3 cellular contexts compared by ENCODE assay signal in the genomic region with DNA sequence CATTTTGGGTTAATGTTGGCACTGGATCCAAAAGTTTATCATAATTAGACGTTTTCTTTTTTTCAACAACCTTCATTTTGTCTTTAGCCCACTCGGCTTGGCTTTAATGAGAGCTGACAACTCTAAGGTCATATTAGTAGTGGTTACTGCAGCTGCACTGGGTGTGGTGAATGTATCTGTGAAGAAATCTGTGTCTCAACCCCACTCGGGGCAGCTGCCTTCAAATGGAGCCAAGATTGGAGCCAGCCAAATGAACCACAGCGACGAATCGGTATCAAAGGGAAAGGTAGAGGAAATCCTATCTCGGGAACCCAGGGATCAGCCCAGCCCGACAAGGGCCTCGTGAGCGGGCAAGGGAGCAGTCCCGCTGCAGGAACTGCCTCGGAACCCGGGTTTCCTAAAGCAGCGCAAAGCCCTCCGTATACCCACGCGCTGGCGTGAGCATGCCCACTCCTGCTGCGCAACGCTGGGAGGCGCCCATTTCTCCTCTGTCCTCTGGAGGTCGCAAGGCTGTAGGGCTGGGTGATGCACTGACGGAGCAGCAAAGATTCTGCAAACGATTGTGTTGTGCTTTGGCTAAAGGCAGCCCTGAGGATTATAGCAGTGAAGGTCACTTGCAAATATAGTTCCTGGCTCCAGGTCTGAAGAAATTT.
TF ChIP-seq lines count a peak whose summit lies in the region.

No MANE protein-coding gene starts in this region.

TF ChIP-seq in SK-N-SH, 30 proteins besides CTCF, POLR2A, EP300 and RAD21:
- TF ChIP-seq SIN3A (IDR thresholded peaks at IDR 0.05; ENCODE audit: borderline replicate concordance, low read depth, low read length), result no peak
- TF ChIP-seq GATA2 (CRISPR knock-in tag; IDR thresholded peaks at IDR 0.05), result no peak
- no peak for TF ChIP-seq RXRA (IDR thresholded peaks at IDR 0.05; ENCODE audit: borderline replicate concordance, low read depth)
- TF ChIP-seq, protein P1, sequence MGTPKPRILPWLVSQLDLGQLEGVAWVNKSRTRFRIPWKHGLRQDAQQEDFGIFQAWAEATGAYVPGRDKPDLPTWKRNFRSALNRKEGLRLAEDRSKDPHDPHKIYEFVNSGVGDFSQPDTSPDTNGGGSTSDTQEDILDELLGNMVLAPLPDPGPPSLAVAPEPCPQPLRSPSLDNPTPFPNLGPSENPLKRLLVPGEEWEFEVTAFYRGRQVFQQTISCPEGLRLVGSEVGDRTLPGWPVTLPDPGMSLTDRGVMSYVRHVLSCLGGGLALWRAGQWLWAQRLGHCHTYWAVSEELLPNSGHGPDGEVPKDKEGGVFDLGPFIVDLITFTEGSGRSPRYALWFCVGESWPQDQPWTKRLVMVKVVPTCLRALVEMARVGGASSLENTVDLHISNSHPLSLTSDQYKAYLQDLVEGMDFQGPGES (IDR thresholded peaks at IDR 0.05; ENCODE audit: low read depth, low read length), result no peak
- TF ChIP-seq, protein P2, sequence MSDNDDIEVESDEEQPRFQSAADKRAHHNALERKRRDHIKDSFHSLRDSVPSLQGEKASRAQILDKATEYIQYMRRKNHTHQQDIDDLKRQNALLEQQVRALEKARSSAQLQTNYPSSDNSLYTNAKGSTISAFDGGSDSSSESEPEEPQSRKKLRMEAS (IDR thresholded peaks at IDR 0.05; ENCODE audit: low read depth), result no peak
- no peak for TF ChIP-seq SMC3 (IDR thresholded peaks at IDR 0.05; ENCODE audit: low read depth, low read length)
- TF ChIP-seq, protein P3, sequence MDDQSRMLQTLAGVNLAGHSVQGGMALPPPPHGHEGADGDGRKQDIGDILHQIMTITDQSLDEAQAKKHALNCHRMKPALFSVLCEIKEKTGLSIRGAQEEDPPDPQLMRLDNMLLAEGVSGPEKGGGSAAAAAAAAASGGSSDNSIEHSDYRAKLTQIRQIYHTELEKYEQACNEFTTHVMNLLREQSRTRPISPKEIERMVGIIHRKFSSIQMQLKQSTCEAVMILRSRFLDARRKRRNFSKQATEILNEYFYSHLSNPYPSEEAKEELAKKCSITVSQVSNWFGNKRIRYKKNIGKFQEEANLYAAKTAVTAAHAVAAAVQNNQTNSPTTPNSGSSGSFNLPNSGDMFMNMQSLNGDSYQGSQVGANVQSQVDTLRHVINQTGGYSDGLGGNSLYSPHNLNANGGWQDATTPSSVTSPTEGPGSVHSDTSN (IDR thresholded peaks at IDR 0.05), result no peak
- TF ChIP-seq TCF12 (IDR thresholded peaks at IDR 0.05), result no peak
- no peak for TF ChIP-seq NRF1 (IDR thresholded peaks at IDR 0.05; ENCODE audit: low read depth, low read length)
- TF ChIP-seq MEF2A (IDR thresholded peaks at IDR 0.05; ENCODE audit: borderline replicate concordance, low read depth), result no peak
- no peak for TF ChIP-seq TAF1 (IDR thresholded peaks at IDR 0.05; ENCODE audit: borderline replicate concordance, low read depth, low read length)
- TF ChIP-seq ELF1 (IDR thresholded peaks at IDR 0.05), result no peak
- no peak for TF ChIP-seq TEAD4 (IDR thresholded peaks at IDR 0.05; ENCODE audit: borderline replicate concordance, insufficient read depth)
- no peak for TF ChIP-seq YY1 (IDR thresholded peaks at IDR 0.05; ENCODE audit: low read depth)
- no peak for TF ChIP-seq FOSL2 (IDR thresholded peaks at IDR 0.05; ENCODE audit: borderline replicate concordance, low read depth)
- TF ChIP-seq GABPA (IDR thresholded peaks at IDR 0.05; ENCODE audit: low read depth), result no peak
- TF ChIP-seq CHD2 (IDR thresholded peaks at IDR 0.05; ENCODE audit: low read length, partially characterized antibody), result no peak

TF ChIP-seq in SK-N-SH treated with all-trans-retinoic acid at 6 μM for 48 hours, 23 proteins besides CTCF, POLR2A, EP300 and RAD21 (continued from another document):
- no peak for TF ChIP-seq GLIS3 (CRISPR knock-in tag; IDR thresholded peaks at IDR 0.05)
- no peak for TF ChIP-seq TCF4 (CRISPR knock-in tag; IDR thresholded peaks at IDR 0.05; ENCODE audit: borderline replicate concordance)
- TF ChIP-seq, protein P4, sequence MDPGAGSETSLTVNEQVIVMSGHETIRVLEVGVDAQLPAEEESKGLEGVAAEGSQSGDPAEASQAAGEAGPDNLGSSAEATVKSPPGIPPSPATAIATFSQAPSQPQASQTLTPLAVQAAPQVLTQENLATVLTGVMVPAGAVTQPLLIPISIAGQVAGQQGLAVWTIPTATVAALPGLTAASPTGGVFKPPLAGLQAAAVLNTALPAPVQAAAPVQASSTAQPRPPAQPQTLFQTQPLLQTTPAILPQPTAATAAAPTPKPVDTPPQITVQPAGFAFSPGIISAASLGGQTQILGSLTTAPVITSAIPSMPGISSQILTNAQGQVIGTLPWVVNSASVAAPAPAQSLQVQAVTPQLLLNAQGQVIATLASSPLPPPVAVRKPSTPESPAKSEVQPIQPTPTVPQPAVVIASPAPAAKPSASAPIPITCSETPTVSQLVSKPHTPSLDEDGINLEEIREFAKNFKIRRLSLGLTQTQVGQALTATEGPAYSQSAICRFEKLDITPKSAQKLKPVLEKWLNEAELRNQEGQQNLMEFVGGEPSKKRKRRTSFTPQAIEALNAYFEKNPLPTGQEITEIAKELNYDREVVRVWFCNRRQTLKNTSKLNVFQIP (CRISPR knock-in tag; IDR thresholded peaks at IDR 0.05; ENCODE audit: borderline replicate concordance, low read depth), result no peak
- TF ChIP-seq ZNF70 (CRISPR knock-in tag; IDR thresholded peaks at IDR 0.05), result no peak
- no peak for TF ChIP-seq ZFP30 (CRISPR knock-in tag; IDR thresholded peaks at IDR 0.05)
- TF ChIP-seq, protein P5, sequence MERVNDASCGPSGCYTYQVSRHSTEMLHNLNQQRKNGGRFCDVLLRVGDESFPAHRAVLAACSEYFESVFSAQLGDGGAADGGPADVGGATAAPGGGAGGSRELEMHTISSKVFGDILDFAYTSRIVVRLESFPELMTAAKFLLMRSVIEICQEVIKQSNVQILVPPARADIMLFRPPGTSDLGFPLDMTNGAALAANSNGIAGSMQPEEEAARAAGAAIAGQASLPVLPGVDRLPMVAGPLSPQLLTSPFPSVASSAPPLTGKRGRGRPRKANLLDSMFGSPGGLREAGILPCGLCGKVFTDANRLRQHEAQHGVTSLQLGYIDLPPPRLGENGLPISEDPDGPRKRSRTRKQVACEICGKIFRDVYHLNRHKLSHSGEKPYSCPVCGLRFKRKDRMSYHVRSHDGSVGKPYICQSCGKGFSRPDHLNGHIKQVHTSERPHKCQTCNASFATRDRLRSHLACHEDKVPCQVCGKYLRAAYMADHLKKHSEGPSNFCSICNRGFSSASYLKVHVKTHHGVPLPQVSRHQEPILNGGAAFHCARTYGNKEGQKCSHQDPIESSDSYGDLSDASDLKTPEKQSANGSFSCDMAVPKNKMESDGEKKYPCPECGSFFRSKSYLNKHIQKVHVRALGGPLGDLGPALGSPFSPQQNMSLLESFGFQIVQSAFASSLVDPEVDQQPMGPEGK (CRISPR knock-in tag; IDR thresholded peaks at IDR 0.05; ENCODE audit: borderline replicate concordance), result no peak
- TF ChIP-seq ZC3H10 (CRISPR knock-in tag; IDR thresholded peaks at IDR 0.05), result no peak

TF ChIP-seq in WTC11, 78 proteins besides CTCF, POLR2A, EP300 and RAD21:
- TF ChIP-seq, protein P6, sequence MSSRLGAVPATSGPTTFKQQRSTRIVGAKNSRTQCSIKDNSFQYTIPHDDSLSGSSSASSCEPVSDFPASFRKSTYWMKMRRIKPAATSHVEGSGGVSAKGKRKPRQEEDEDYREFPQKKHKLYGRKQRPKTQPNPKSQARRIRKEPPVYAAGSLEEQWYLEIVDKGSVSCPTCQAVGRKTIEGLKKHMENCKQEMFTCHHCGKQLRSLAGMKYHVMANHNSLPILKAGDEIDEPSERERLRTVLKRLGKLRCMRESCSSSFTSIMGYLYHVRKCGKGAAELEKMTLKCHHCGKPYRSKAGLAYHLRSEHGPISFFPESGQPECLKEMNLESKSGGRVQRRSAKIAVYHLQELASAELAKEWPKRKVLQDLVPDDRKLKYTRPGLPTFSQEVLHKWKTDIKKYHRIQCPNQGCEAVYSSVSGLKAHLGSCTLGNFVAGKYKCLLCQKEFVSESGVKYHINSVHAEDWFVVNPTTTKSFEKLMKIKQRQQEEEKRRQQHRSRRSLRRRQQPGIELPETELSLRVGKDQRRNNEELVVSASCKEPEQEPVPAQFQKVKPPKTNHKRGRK (CRISPR knock-in tag; IDR thresholded peaks at IDR 0.05; ENCODE audit: borderline replicate concordance), result no peak
- TF ChIP-seq GABPB1 (CRISPR knock-in tag; IDR thresholded peaks at IDR 0.05), result no peak
- no peak for TF ChIP-seq RORB (CRISPR knock-in tag; IDR thresholded peaks at IDR 0.05)
- TF ChIP-seq ETV6 (CRISPR knock-in tag; IDR thresholded peaks at IDR 0.05), result no peak
- no peak for TF ChIP-seq HMGA2 (CRISPR knock-in tag; IDR thresholded peaks at IDR 0.05)
- TF ChIP-seq KAT7 (CRISPR knock-in tag; IDR thresholded peaks at IDR 0.05; ENCODE audit: borderline replicate concordance), result no peak
- TF ChIP-seq, protein P7, sequence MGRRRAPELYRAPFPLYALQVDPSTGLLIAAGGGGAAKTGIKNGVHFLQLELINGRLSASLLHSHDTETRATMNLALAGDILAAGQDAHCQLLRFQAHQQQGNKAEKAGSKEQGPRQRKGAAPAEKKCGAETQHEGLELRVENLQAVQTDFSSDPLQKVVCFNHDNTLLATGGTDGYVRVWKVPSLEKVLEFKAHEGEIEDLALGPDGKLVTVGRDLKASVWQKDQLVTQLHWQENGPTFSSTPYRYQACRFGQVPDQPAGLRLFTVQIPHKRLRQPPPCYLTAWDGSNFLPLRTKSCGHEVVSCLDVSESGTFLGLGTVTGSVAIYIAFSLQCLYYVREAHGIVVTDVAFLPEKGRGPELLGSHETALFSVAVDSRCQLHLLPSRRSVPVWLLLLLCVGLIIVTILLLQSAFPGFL (CRISPR knock-in tag; IDR thresholded peaks at IDR 0.05; ENCODE audit: borderline replicate concordance), result no peak
- TF ChIP-seq, protein P8, sequence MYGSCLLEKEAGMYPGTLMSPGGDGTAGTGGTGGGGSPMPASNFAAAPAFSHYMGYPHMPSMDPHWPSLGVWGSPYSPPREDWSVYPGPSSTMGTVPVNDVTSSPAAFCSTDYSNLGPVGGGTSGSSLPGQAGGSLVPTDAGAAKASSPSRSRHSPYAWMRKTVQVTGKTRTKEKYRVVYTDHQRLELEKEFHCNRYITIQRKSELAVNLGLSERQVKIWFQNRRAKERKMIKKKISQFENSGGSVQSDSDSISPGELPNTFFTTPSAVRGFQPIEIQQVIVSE (CRISPR knock-in tag; IDR thresholded peaks at IDR 0.05; ENCODE audit: borderline replicate concordance), result no peak
- TF ChIP-seq NFE2L1 (CRISPR knock-in tag; IDR thresholded peaks at IDR 0.05), result no peak
- TF ChIP-seq TCF7 (CRISPR knock-in tag; IDR thresholded peaks at IDR 0.05; ENCODE audit: low read depth), result no peak
- TF ChIP-seq, protein P2 (CRISPR knock-in tag; IDR thresholded peaks at IDR 0.05), result no peak
- no peak for TF ChIP-seq MYBL2 (CRISPR knock-in tag; IDR thresholded peaks at IDR 0.05)
- no peak for TF ChIP-seq JAZF1 (CRISPR knock-in tag; IDR thresholded peaks at IDR 0.05)
- TF ChIP-seq, protein P9, sequence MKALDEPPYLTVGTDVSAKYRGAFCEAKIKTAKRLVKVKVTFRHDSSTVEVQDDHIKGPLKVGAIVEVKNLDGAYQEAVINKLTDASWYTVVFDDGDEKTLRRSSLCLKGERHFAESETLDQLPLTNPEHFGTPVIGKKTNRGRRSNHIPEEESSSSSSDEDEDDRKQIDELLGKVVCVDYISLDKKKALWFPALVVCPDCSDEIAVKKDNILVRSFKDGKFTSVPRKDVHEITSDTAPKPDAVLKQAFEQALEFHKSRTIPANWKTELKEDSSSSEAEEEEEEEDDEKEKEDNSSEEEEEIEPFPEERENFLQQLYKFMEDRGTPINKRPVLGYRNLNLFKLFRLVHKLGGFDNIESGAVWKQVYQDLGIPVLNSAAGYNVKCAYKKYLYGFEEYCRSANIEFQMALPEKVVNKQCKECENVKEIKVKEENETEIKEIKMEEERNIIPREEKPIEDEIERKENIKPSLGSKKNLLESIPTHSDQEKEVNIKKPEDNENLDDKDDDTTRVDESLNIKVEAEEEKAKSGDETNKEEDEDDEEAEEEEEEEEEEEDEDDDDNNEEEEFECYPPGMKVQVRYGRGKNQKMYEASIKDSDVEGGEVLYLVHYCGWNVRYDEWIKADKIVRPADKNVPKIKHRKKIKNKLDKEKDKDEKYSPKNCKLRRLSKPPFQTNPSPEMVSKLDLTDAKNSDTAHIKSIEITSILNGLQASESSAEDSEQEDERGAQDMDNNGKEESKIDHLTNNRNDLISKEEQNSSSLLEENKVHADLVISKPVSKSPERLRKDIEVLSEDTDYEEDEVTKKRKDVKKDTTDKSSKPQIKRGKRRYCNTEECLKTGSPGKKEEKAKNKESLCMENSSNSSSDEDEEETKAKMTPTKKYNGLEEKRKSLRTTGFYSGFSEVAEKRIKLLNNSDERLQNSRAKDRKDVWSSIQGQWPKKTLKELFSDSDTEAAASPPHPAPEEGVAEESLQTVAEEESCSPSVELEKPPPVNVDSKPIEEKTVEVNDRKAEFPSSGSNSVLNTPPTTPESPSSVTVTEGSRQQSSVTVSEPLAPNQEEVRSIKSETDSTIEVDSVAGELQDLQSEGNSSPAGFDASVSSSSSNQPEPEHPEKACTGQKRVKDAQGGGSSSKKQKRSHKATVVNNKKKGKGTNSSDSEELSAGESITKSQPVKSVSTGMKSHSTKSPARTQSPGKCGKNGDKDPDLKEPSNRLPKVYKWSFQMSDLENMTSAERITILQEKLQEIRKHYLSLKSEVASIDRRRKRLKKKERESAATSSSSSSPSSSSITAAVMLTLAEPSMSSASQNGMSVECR (CRISPR knock-in tag; IDR thresholded peaks at IDR 0.05; ENCODE audit: borderline replicate concordance), result no peak
